4 cellular contexts compared by ENCODE assay signal in genomic region chr15:88233921-88234320, GRCh38. TPM values are rescaled to one million over a fixed set of nuclear protein-coding genes. Genes with fewer than 3 reads are reported as not detected.
"Had no signal": no experiment of that assay in that cellular context is flagged by ENCODE, and none has a peak within 500 bp of the region (broad histone marks: within the 10 kb centered on the region; RNA-seq: fewer than 3 reads in every experiment).

No MANE protein-coding gene starts in this region.

- DNase-seq: H9, HCEC 1CT had no signal

RNA-seq across cellular contexts. Expression of gene NTRK3, which starts 22.6 kb away (rescaled TPM):
- total RNA-seq: HT-29 had no signal
- polyA plus RNA-seq: IgD-negative memory B cell had no signal
